In genomic region chr22:20777420-20778177, GRCh38 we compare ENCODE assay signal across 1 cellular context.
TF ChIP-seq lines count a peak whose summit lies in the region.

No MANE protein-coding gene starts in this region.

TF ChIP-seq in HEK293, 187 proteins besides CTCF, POLR2A, EP300 and RAD21 (continued from another document):
- TF ChIP-seq PRDM2 (tag by site-specific recombination; IDR thresholded peaks at IDR 0.05; ENCODE audit: borderline replicate concordance) (no peak), ZNF529 (tag by site-specific recombination; IDR thresholded peaks at IDR 0.05; ENCODE audit: insufficient replicate concordance) (no peak), ZNF777 (tag by site-specific recombination; IDR thresholded peaks at IDR 0.05; ENCODE audit: borderline replicate concordance) (no peak), TRIM28 (IDR thresholded peaks at IDR 0.05; ENCODE audit: borderline replicate concordance, low read length) (no peak; the same call in 1 of the 2 replicates), ZNF585B (tag by site-specific recombination; IDR thresholded peaks at IDR 0.05) (no peak), ZNF501 (tag by site-specific recombination; IDR thresholded peaks at IDR 0.05) (no peak), AEBP2 (tag by site-specific recombination; IDR thresholded peaks at IDR 0.05; ENCODE audit: borderline replicate concordance) (no peak), ZNF571 (tag by site-specific recombination; IDR thresholded peaks at IDR 0.05) (no peak), ZNF175 (tag by site-specific recombination; IDR thresholded peaks at IDR 0.05) (no peak), ZNF211 (tag by site-specific recombination; IDR thresholded peaks at IDR 0.05; ENCODE audit: low read depth) (no peak), ZNF555 (tag by site-specific recombination; conservative IDR thresholded peaks at IDR 0.05) (no peak), ZNF132 (tag by site-specific recombination; IDR thresholded peaks at IDR 0.05; ENCODE audit: borderline replicate concordance) (no peak), KLF16 (tag by site-specific recombination; IDR thresholded peaks at IDR 0.05) (no peak), PBX3 (CRISPR knock-in tag; IDR thresholded peaks at IDR 0.05) (no peak), ZNF776 (tag by site-specific recombination; IDR thresholded peaks at IDR 0.05; ENCODE audit: borderline replicate concordance) (no peak), TCF7L2 (IDR thresholded peaks at IDR 0.05; ENCODE audit: borderline replicate concordance, low read depth, low read length) (no peak), ZNF621 (tag by site-specific recombination; IDR thresholded peaks at IDR 0.05) (no peak), KLF8 (tag by site-specific recombination; IDR thresholded peaks at IDR 0.05) (peak; percentile 74; the same call in 1 of the 2 replicates), ZNF335 (tag by site-specific recombination; conservative IDR thresholded peaks at IDR 0.05) (peak; percentile 51), ZBTB1 (tag by site-specific recombination; IDR thresholded peaks at IDR 0.05) (no peak), ZNF558 (tag by site-specific recombination; IDR thresholded peaks at IDR 0.05) (no peak), ZNF48 (tag by site-specific recombination; IDR thresholded peaks at IDR 0.05) (no peak), SETDB1 (IDR thresholded peaks at IDR 0.05; ENCODE audit: insufficient read length, low read length) (no peak), ZBTB44 (tag by site-specific recombination; IDR thresholded peaks at IDR 0.05) (no peak), ZNF24 (tag by site-specific recombination; IDR thresholded peaks at IDR 0.05) (no peak), ZNF549 (tag by site-specific recombination; IDR thresholded peaks at IDR 0.05) (no peak), ZNF362 (tag by site-specific recombination; IDR thresholded peaks at IDR 0.05) (no peak), ZNF629 (tag by site-specific recombination; IDR thresholded peaks at IDR 0.05) (peak; percentile 86), ZNF221 (tag by site-specific recombination; IDR thresholded peaks at IDR 0.05; ENCODE audit: borderline replicate concordance) (no peak), ZNF530 (tag by site-specific recombination; IDR thresholded peaks at IDR 0.05; ENCODE audit: low read depth) (no peak), ZNF341 (tag by site-specific recombination; IDR thresholded peaks at IDR 0.05; ENCODE audit: low read depth) (no peak), KLF10 (tag by site-specific recombination; IDR thresholded peaks at IDR 0.05) (peak; percentile 51; the same call in 1 of the 2 replicates), ZXDB (tag by site-specific recombination; IDR thresholded peaks at IDR 0.05) (peak; percentile 70), ZNF292 (tag by site-specific recombination; IDR thresholded peaks at IDR 0.05; ENCODE audit: borderline replicate concordance, low read depth) (no peak), ZNF18 (tag by site-specific recombination; IDR thresholded peaks at IDR 0.05) (no peak), ZBTB26 (tag by site-specific recombination; optimal IDR thresholded peaks at IDR 0.05) (no peak), ZNF140 (tag by site-specific recombination; IDR thresholded peaks at IDR 0.05) (no peak), ZNF266 (tag by site-specific recombination; IDR thresholded peaks at IDR 0.05; ENCODE audit: low read depth) (no peak), ZNF121 (tag by site-specific recombination; IDR thresholded peaks at IDR 0.05) (no peak), SALL2 (tag by site-specific recombination; IDR thresholded peaks at IDR 0.05; ENCODE audit: borderline replicate concordance) (no peak), PRDM6 (tag by site-specific recombination; IDR thresholded peaks at IDR 0.05) (peak; percentile 60), ZNF184 (tag by site-specific recombination; IDR thresholded peaks at IDR 0.05) (0 out of 2 replicates have a peak, but pooled peaks have one; percentile 46), ZNF580 (tag by site-specific recombination; IDR thresholded peaks at IDR 0.05) (no peak), ZNF214 (tag by site-specific recombination; IDR thresholded peaks at IDR 0.05; ENCODE audit: borderline replicate concordance) (no peak), HOXC10 (CRISPR knock-in tag; IDR thresholded peaks at IDR 0.05) (no peak), WT1 (tag by site-specific recombination; IDR thresholded peaks at IDR 0.05) (peak; percentile 98), ZNF623 (tag by site-specific recombination; IDR thresholded peaks at IDR 0.05) (no peak), REPIN1 (tag by site-specific recombination; IDR thresholded peaks at IDR 0.05; ENCODE audit: low read depth) (no peak), SP7 (tag by site-specific recombination; IDR thresholded peaks at IDR 0.05) (peak; percentile 82)
